1 cellular context compared by ENCODE assay signal in the genomic region with DNA sequence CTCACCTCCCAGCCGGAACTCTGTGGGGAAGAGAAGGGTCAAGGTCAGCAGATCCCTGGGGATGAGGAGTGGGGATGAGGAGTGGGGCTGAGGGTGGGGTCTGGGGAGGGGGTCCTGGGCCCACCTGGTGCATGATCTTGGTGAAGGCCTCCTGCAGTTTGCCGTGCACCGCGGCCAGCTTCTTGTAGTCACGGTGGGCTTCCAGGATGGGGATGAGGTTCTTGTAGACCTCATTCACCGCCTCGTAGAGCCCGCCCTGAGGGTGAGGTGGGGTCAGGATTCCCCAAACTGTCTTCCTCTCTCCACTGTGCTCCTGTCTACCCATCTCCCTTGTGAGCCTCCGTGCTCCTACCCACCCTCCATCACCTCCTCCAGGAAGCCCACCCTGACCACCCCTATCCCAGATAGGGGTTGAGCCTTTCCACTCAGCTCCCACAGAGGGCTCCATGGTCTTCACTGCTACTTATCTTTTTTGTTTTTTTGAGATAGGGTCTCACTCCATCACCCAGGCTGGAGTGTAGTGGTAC.
TF ChIP-seq lines count a peak whose summit lies in the region.

No MANE protein-coding gene starts in this region.

TF ChIP-seq in liver, 16 proteins besides CTCF, POLR2A, EP300 and RAD21 (continued from another document):
- TF ChIP-seq, protein P1, sequence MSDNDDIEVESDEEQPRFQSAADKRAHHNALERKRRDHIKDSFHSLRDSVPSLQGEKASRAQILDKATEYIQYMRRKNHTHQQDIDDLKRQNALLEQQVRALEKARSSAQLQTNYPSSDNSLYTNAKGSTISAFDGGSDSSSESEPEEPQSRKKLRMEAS (IDR thresholded peaks at IDR 0.05): no peak
- TF ChIP-seq FOXA1 (IDR thresholded peaks at IDR 0.05) (no peak), EGR1 (IDR thresholded peaks at IDR 0.05; ENCODE audit: low read depth in 2 of 2) (no peak), JUND (IDR thresholded peaks at IDR 0.05) (no peak), GABPA (IDR thresholded peaks at IDR 0.05 in 1 of 2, conservative IDR thresholded peaks at IDR 0.05 in 1 of 2) (no peak), NR2F2 (IDR thresholded peaks at IDR 0.05) (no peak), YY1 (IDR thresholded peaks at IDR 0.05) (no peak), SP1 (IDR thresholded peaks at IDR 0.05) (no peak), HNF4G (IDR thresholded peaks at IDR 0.05) (no peak), RXRA (IDR thresholded peaks at IDR 0.05) (no peak), HNF4A (conservative IDR thresholded peaks at IDR 0.05) (no peak), TAF1 (conservative IDR thresholded peaks at IDR 0.05) (no peak)
- TF ChIP-seq, protein P2, sequence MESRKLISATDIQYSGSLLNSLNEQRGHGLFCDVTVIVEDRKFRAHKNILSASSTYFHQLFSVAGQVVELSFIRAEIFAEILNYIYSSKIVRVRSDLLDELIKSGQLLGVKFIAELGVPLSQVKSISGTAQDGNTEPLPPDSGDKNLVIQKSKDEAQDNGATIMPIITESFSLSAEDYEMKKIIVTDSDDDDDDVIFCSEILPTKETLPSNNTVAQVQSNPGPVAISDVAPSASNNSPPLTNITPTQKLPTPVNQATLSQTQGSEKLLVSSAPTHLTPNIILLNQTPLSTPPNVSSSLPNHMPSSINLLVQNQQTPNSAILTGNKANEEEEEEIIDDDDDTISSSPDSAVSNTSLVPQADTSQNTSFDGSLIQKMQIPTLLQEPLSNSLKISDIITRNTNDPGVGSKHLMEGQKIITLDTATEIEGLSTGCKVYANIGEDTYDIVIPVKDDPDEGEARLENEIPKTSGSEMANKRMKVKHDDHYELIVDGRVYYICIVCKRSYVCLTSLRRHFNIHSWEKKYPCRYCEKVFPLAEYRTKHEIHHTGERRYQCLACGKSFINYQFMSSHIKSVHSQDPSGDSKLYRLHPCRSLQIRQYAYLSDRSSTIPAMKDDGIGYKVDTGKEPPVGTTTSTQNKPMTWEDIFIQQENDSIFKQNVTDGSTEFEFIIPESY (IDR thresholded peaks at IDR 0.05): no peak
TF ChIP-seq in liver: peak in this region for 0.
